8 cellular contexts compared by ENCODE assay signal in the genomic region with DNA sequence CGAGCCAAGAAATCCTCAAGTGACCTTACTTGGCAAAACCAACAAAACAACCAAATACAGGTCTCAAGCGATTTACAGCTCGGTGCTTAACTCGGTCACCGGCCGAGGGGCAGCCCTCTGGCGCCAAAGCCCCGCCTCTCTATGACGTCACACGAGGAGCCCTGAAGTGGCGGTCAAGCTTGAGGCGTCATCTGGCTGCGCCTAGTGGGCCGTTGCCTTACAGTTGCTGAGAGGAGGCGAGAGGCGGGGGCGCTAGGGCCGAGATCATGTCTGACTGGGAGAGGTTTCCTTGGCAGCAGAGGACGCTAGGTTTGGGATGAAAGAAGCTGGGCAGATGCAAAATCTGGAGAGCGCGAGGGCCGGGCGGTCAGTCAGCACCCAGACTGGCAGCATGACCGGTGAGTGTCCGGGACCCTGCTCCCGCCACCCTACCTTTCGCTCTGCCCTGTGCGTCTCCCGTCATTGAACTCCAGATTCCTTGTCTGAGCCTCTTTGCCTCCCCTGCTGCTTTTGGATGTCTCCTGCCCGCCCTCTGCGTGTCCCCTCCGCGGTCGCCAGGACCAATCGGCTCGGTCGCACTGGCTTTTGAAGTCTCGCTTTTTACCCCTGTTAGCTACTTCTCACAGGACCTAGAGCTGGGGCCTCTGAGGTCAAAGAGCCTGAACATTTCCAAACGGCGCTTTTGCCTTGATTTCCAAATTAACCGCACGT. TPM values are rescaled to one million over a fixed set of nuclear protein-coding genes. Genes with fewer than 3 reads are reported as not detected.
DNase-seq lines count a peak whose midpoint lies in the region; ATAC-seq, FAIRE-seq and TF ChIP-seq lines count a peak whose summit lies in the region.

A gene (plus strand): TSS at position 204 of the 711 bp plus-strand sequence. CDS start 113 bp downstream, at position 317.

- DNase-seq in D721Med (ENCODE audit: insufficient read length, low spot score) (peak; percentile 62), HuH-7 (ENCODE audit: low spot score) (peak; percentile 73), PC-3 (peak; percentile 93), epithelial cell of proximal tubule (ENCODE audit: low read depth) (peak; percentile 58), mucosa of gallbladder (ENCODE audit: low spot score) (peak; percentile 97)
- DNase-seq in activated T-cell treated with anti-CD3 and anti-CD28 coated beads, Interleukin-2, amount 50 U/mL, for 1 hour: peak; percentile 83
- DNase-seq in stimulated activated CD8-positive, alpha-beta memory T cell treated with anti-CD3 and anti-CD28 coated beads, Interleukin-4, amount 100 ng/mL, for 4 hours (ENCODE audit: low read depth in 2 of 2, low spot score in 1 of 2): peak; percentile 73 to 81

- POLR2A ChIA-PET in PC-3 (lab: Charles Lee; ENCODE audit: unreplicated experiment): interaction anchor here (0.5 to 0.6 kb wide), 3 partner anchors 33 to 719 kb away, joined by 3 to 4 read pairs (median 4); no protein-coding TSS in a partner anchor

- H3K9me2 ChIP-seq in PC-3 (replicated peaks; ENCODE audit: low read length): no peaks in the 10 kb centered on the region

- H4K20me1 ChIP-seq in PC-3 (ENCODE audit: low read length): no peaks in the 10 kb centered on the region

- intact Hi-C loops in PC-3 (cut with micrococcal nuclease): loop anchor here (2.0 kb wide), 1 partner anchor 33 kb away; no protein-coding TSS in a partner anchor

- no peaks in the 10 kb centered on the region for H3K4me1 ChIP-seq in PC-3 (ENCODE audit: insufficient read depth, low read length)

- no peaks in the 10 kb centered on the region for H3K27me3 ChIP-seq in PC-3 (ENCODE audit: low read length)

- ATAC-seq in GM21515 (IDR thresholded peaks at IDR 0.05; ENCODE audit: unreplicated experiment) (peak; percentile 93), PC-3 (peak; percentile 92)

- H3K79me2 ChIP-seq in PC-3 (ENCODE audit: low read length): peaks cover 16% of the 10 kb centered on the region; the same call in 1 of the 2 replicates

- FAIRE-seq in D721Med (lab: Jason Lieb, UNC): no peak

- H3K4me3 ChIP-seq in PC-3 (ENCODE audit: low read length) (peak within 1 kb of the TSS; percentile 87), epithelial cell of proximal tubule (ENCODE audit: low read depth, low read length) (peak within 1 kb of the TSS; percentile 88)

- TF ChIP-seq CTCF in D721Med (IDR thresholded peaks at IDR 0.05; ENCODE audit: insufficient read depth, missing control alignments): peak; percentile 3
- TF ChIP-seq CTCF in PC-3 (conservative IDR thresholded peaks at IDR 0.05; ENCODE audit: low read depth, low read length): no peak
- TF ChIP-seq CTCF in epithelial cell of proximal tubule (conservative IDR thresholded peaks at IDR 0.05; ENCODE audit: low read depth, low read length): peak; percentile 3

- peak within 1 kb of the TSS; percentile 98 for H2AFZ ChIP-seq in PC-3 (ENCODE audit: low read length)

- peak within 1 kb of the TSS; percentile 99 for H3K4me2 ChIP-seq in PC-3 (ENCODE audit: low read length)

- 0 out of 2 replicates have a peak within 1 kb of the TSS, but pooled peaks have one; percentile 26 for H3K27ac ChIP-seq in PC-3 (ENCODE audit: low read length)

- no peaks in the 10 kb centered on the region for H3K9me3 ChIP-seq in PC-3 (ENCODE audit: low read length)

- H3K36me3 ChIP-seq in PC-3 (ENCODE audit: low read depth, low read length): no peaks in the 10 kb centered on the region

- TSS peak; percentile 67 for BruUV-seq in PC-3 (replicated peaks; lab: Mats Ljungman, UMichigan)

- CTCF ChIA-PET in PC-3 (lab: Charles Lee): interaction anchor here (0.6 to 1.9 kb wide), 3 partner anchors 8 to 1340 kb away, joined by 3 to 7 read pairs (median 3); no protein-coding TSS in a partner anchor

- no peaks in the 10 kb centered on the region for H3F3A ChIP-seq in PC-3 (ENCODE audit: low read length, unreplicated experiment)

- H3K9ac ChIP-seq in PC-3 (ENCODE audit: low read length): peak within 1 kb of the TSS; percentile 82

RNA-seq across cellular contexts. Expression of the gene that starts here (rescaled TPM):
- total RNA-seq in PC-3 (2014; rRNA removed): 3.7 and 17.6 TPM in 2 replicates
- total RNA-seq in epithelial cell of proximal tubule: 1.8 and 3.3 TPM in 2 replicates
- total RNA-seq in mucosa of gallbladder: 9.4 TPM

Comparison
In these comparisons a context has a peak if more than half of its experiments do, and no peak if none do; other contexts are left out.
1. Peak in every context shown above with its lines: DNase-seq, ATAC-seq, H3K4me3 ChIP-seq and H3K27ac ChIP-seq.